ENCODE assay signal across 20 cellular contexts in the genomic region with DNA sequence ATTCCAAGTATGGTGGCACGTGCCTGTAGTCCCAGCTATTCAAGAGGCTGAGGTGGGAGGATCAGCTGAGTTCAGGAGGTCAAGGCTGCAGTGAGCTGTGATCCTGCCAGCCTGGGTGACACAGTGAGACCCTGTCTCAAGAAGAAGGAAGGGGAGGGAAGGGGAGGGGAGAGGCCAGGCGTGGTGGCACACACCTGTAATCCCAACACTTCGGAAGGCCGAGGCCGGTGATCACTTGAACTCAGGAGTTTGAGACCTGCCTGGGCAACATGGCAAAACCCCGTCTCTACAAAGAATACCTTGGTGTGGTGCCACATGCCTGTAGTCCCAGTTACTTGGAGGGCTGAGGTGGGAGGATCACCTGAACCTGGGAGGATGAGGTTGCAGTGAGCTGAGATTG.
DNase-seq lines count a peak whose midpoint lies in the region; ATAC-seq and TF ChIP-seq lines count a peak whose summit lies in the region.
"Had no signal": no experiment of that assay in that cellular context is flagged by ENCODE, and none has a peak within 500 bp of the region (broad histone marks: within the 10 kb centered on the region; RNA-seq: fewer than 3 reads in every experiment).

No MANE protein-coding gene starts in this region.

- 69 to 83% (median 80%) methylated on average over 5 to 6 of the region's 6 CpGs for WGBS in spleen, 5 donors

- H3K4me1 Mint-ChIP-seq in WTC11, result peaks cover 1% of the 10 kb centered on the region; the same call in 1 of the 2 replicates
- no peaks in the 10 kb centered on the region for H3K4me1 Mint-ChIP-seq in stimulated activated naive B cell treated with anti-CD40 and anti-IgM and Interleukin-4, amounts not matched to agents 10 μg/mL and 1 μg/mL and 100 μg/mL, for 72 hours
- H3K4me1 Mint-ChIP-seq: CD14-positive monocyte; CD4-positive, alpha-beta memory T cell; CD4-positive, CD25-positive, alpha-beta regulatory T cell; CD8-positive, alpha-beta memory T cell had no signal

- no peak overlapping the region for H3K4me3 Mint-ChIP-seq in WTC11
- H3K4me3 Mint-ChIP-seq in stimulated activated naive B cell treated with anti-CD40 and anti-IgM and Interleukin-4, amounts not matched to agents 10 μg/mL and 1 μg/mL and 100 μg/mL, for 72 hours, result no peak overlapping the region
- H3K4me3 Mint-ChIP-seq: CD14-positive monocyte; CD4-positive, alpha-beta memory T cell; CD4-positive, CD25-positive, alpha-beta regulatory T cell; CD8-positive, alpha-beta memory T cell had no signal

- peak overlapping the region; percentile 49; the same call in 1 of the 2 replicates for H3K27ac Mint-ChIP-seq in WTC11
- H3K27ac Mint-ChIP-seq in stimulated activated naive B cell treated with anti-CD40 and anti-IgM and Interleukin-4, amounts not matched to agents 10 μg/mL and 1 μg/mL and 100 μg/mL, for 72 hours, result no peak overlapping the region
- H3K27ac Mint-ChIP-seq: CD14-positive monocyte; CD4-positive, alpha-beta memory T cell; CD4-positive, CD25-positive, alpha-beta regulatory T cell; CD8-positive, alpha-beta memory T cell had no signal

- H3K36me3 Mint-ChIP-seq in WTC11, result peaks cover 28% of the 10 kb centered on the region
- no peaks in the 10 kb centered on the region for H3K36me3 Mint-ChIP-seq in stimulated activated naive B cell treated with anti-CD40 and anti-IgM and Interleukin-4, amounts not matched to agents 10 μg/mL and 1 μg/mL and 100 μg/mL, for 72 hours
- H3K36me3 Mint-ChIP-seq: CD14-positive monocyte; CD4-positive, alpha-beta memory T cell; CD4-positive, CD25-positive, alpha-beta regulatory T cell; CD8-positive, alpha-beta memory T cell had no signal

- no peak for TF ChIP-seq POLR2A in spleen (IDR thresholded peaks at IDR 0.05)

- TF ChIP-seq CTCF in WTC11 (IDR thresholded peaks at IDR 0.05) (no peak), spleen (IDR thresholded peaks at IDR 0.05 in 8 of 11, conservative IDR thresholded peaks at IDR 0.05 in 3 of 11) (no peak), lower lobe of right lung (IDR thresholded peaks at IDR 0.05) (no peak)

- H3K4me1 ChIP-seq in spleen, result no peaks in the 10 kb centered on the region
- H3K4me1 ChIP-seq in lower lobe of right lung, result no peaks in the 10 kb centered on the region
- H3K4me1 ChIP-seq: BE2C, Caco-2 had no signal

- no peaks in the 10 kb centered on the region for H3K27me3 Mint-ChIP-seq in WTC11 (ENCODE audit: low read depth)
- H3K27me3 Mint-ChIP-seq in stimulated activated naive B cell treated with anti-CD40 and anti-IgM and Interleukin-4, amounts not matched to agents 10 μg/mL and 1 μg/mL and 100 μg/mL, for 72 hours, result peaks cover 20 to 25% of the 10 kb centered on the region in 2 donors
- H3K27me3 Mint-ChIP-seq: CD4-positive, CD25-positive, alpha-beta regulatory T cell had no signal

- POLR2A ChIA-PET in WTC11 (lab: Charles Lee), result no interaction called here

- ATAC-seq in WTC11 (no peak), lower lobe of right lung (no peak)
- ATAC-seq in stimulated activated naive B cell treated with anti-CD40 and anti-IgM and Interleukin-4, amounts not matched to agents 10 μg/mL and 1 μg/mL and 100 μg/mL, for 72 hours (replicated peaks), result no peak

- no peaks in the 10 kb centered on the region for H3K9me3 Mint-ChIP-seq in WTC11
- H3K9me3 Mint-ChIP-seq in stimulated activated naive B cell treated with anti-CD40 and anti-IgM and Interleukin-4, amounts not matched to agents 10 μg/mL and 1 μg/mL and 100 μg/mL, for 72 hours, result no peaks in the 10 kb centered on the region
- H3K9me3 Mint-ChIP-seq: CD14-positive monocyte; CD4-positive, CD25-positive, alpha-beta regulatory T cell; CD8-positive, alpha-beta memory T cell had no signal

- H3K27me3 ChIP-seq in spleen (replicated peaks in 1 of 7) (peaks cover 0 to 37% (median 0%) of the 10 kb centered on the region in 7 donors), lower lobe of right lung (ENCODE audit: low read depth) (no peaks in the 10 kb centered on the region)
- H3K27me3 ChIP-seq: BLaER1 had no signal

- H3K4me3 ChIP-seq in spleen (no peak overlapping the region), lower lobe of right lung (no peak overlapping the region)
- H3K4me3 ChIP-seq: BLaER1 had no signal

- no peak for DNase-seq in WTC11 (ENCODE audit: low spot score)
- peak; percentile 55 for DNase-seq in posterior vena cava (ENCODE audit: low spot score)
- peak; percentile 37 for DNase-seq in spleen
- DNase-seq in stimulated activated naive B cell treated with anti-CD40 and anti-IgM and Interleukin-4, amounts not matched to agents 10 μg/mL and 1 μg/mL and 100 μg/mL, for 72 hours, result no peak
- no peak for DNase-seq in NCI-H510A treated with DMSO at 0.1 percent for 48 hours (lab: John Stamatoyannopoulos, UW)
- DNase-seq in COLO829 (ENCODE audit: low spot score), result no peak
- DNase-seq in lower lobe of right lung, result no peak
- DNase-seq: 8988T; ACHN; BE2C; C1 segment of cervical spinal cord; Caco-2; Calu3; CD4-positive, alpha-beta memory T cell; CD4-positive, CD25-positive, alpha-beta regulatory T cell; CD8-positive, alpha-beta memory T cell; DMS79 treated with DMSO at 0.1 percent for 48 hours; GF-D8 had no signal

- H3K27ac ChIP-seq in spleen (no peak overlapping the region), lower lobe of right lung (no peak overlapping the region)
- H3K27ac ChIP-seq: BLaER1 had no signal

- H3K36me3 ChIP-seq in spleen (no peaks in the 10 kb centered on the region), lower lobe of right lung (peaks cover 9% of the 10 kb centered on the region)
- H3K36me3 ChIP-seq: BE2C, BLaER1 had no signal

- H3K9me3 ChIP-seq in spleen (no peaks in the 10 kb centered on the region), lower lobe of right lung (no peaks in the 10 kb centered on the region)
- H3K9me3 ChIP-seq: BE2C, BLaER1, Caco-2 had no signal

- intact Hi-C loops in posterior vena cava (cut with DNase I) (no loop called here), spleen (cut with DNase I; ENCODE audit: low total_unique reads) (no loop called here), lower lobe of right lung (cut with DNase I) (no loop called here)

- CTCF ChIA-PET in WTC11 (lab: Charles Lee), result interaction anchor here (1.5 to 1.7 kb wide), 2 partner anchors 14 to 20 kb away, joined by 4 to 6 read pairs; no protein-coding TSS in a partner anchor

TF ChIP-seq in WTC11, 78 proteins besides CTCF, POLR2A, EP300 and RAD21 (continues in another document):
- TF ChIP-seq CBFB (CRISPR knock-in tag; IDR thresholded peaks at IDR 0.05; ENCODE audit: low read depth) (no peak), CREB1 (CRISPR knock-in tag; IDR thresholded peaks at IDR 0.05) (no peak), RELA (CRISPR knock-in tag; IDR thresholded peaks at IDR 0.05; ENCODE audit: borderline replicate concordance) (no peak), SP1 (CRISPR knock-in tag; conservative IDR thresholded peaks at IDR 0.05) (no peak), NFYB (CRISPR knock-in tag; conservative IDR thresholded peaks at IDR 0.05; ENCODE audit: low read depth) (no peak), JAZF1 (CRISPR knock-in tag; IDR thresholded peaks at IDR 0.05) (no peak)
- TF ChIP-seq, protein P1, sequence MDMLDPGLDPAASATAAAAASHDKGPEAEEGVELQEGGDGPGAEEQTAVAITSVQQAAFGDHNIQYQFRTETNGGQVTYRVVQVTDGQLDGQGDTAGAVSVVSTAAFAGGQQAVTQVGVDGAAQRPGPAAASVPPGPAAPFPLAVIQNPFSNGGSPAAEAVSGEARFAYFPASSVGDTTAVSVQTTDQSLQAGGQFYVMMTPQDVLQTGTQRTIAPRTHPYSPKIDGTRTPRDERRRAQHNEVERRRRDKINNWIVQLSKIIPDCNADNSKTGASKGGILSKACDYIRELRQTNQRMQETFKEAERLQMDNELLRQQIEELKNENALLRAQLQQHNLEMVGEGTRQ (CRISPR knock-in tag; IDR thresholded peaks at IDR 0.05), result no peak
- TF ChIP-seq, protein P2, sequence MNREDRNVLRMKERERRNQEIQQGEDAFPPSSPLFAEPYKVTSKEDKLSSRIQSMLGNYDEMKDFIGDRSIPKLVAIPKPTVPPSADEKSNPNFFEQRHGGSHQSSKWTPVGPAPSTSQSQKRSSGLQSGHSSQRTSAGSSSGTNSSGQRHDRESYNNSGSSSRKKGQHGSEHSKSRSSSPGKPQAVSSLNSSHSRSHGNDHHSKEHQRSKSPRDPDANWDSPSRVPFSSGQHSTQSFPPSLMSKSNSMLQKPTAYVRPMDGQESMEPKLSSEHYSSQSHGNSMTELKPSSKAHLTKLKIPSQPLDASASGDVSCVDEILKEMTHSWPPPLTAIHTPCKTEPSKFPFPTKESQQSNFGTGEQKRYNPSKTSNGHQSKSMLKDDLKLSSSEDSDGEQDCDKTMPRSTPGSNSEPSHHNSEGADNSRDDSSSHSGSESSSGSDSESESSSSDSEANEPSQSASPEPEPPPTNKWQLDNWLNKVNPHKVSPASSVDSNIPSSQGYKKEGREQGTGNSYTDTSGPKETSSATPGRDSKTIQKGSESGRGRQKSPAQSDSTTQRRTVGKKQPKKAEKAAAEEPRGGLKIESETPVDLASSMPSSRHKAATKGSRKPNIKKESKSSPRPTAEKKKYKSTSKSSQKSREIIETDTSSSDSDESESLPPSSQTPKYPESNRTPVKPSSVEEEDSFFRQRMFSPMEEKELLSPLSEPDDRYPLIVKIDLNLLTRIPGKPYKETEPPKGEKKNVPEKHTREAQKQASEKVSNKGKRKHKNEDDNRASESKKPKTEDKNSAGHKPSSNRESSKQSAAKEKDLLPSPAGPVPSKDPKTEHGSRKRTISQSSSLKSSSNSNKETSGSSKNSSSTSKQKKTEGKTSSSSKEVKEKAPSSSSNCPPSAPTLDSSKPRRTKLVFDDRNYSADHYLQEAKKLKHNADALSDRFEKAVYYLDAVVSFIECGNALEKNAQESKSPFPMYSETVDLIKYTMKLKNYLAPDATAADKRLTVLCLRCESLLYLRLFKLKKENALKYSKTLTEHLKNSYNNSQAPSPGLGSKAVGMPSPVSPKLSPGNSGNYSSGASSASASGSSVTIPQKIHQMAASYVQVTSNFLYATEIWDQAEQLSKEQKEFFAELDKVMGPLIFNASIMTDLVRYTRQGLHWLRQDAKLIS (CRISPR knock-in tag; IDR thresholded peaks at IDR 0.05; ENCODE audit: borderline replicate concordance), result no peak

Comparison
In these comparisons a context has a peak if more than half of its experiments do, and no peak if none do; other contexts are left out.
1. DNase-seq: peak in posterior vena cava (single experiment) and spleen (single experiment); none in WTC11 (single experiment), stimulated activated naive B cell treated with anti-CD40 and anti-IgM and Interleukin-4, amounts not matched to agents 10 μg/mL and 1 μg/mL and 100 μg/mL, for 72 hours (single experiment), NCI-H510A treated with DMSO at 0.1 percent for 48 hours (single experiment), COLO829 (single experiment) and lower lobe of right lung (single experiment).